Comparison of ENCODE assay signal across 10 cellular contexts in the genomic region with DNA sequence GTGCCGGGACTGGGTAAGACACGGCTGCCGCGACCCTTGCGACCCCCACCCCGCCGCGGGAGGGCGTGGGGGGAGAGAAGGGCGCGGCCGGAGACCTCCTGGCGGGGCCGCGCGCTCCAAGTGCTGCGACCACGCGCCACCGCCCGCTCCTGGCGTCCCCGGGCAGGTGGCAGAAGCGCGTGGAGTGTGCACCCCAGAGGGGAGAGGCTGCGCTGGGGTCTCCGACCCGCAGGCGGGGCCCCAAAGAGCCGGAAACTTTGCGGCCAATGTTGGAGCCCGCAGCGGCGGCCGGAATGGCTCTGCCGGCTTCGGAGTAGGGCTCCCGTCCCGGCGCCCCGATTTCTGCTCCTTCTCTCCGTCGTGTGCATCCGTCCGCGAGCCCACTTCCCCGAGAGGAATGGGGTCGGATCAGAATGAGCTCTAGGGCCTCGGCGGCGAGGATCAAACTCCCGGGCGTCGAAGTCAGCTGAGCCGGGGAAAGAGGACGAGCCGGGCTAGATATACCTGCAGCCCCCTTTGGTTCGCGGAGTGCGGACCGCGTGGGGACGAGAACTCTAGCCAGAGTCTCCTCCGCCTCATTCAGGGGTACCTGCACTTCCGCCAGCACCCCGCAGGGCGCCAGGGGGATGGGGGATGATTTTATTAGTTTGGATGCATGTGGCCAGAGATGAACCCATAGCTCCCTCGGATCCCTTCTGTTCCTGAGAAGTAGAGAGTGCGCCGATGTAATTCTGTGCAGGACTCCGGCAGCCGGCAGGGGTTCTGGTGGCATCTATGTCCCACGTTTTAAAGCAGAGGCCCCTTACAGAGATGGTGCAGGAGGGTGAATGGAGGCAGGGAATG. TPM values are rescaled to one million over a fixed set of nuclear protein-coding genes. Genes with fewer than 3 reads are reported as not detected.
A peak's percentile ranks its signal among the peaks of the same experiment; 100 is the strongest.
DNase-seq lines count a peak whose midpoint lies in the region; ATAC-seq and TF ChIP-seq lines count a peak whose summit lies in the region.
"Had no signal": no experiment of that assay in that cellular context is flagged by ENCODE, and none has a peak within 500 bp of the region (broad histone marks: within the 10 kb centered on the region; RNA-seq: fewer than 3 reads in every experiment).

No MANE protein-coding gene starts in this region.

- no peaks in the 10 kb centered on the region for H3K9me3 ChIP-seq in gastrocnemius medialis
- H3K9me3 ChIP-seq: neutrophil had no signal

- DNase-seq in DMS53 (lab: John Stamatoyannopoulos, UW) (peak; percentile 87), DMS53 treated with DMSO at 0.1 percent for 48 hours (lab: John Stamatoyannopoulos, UW; ENCODE audit: unreplicated experiment) (no peak), germinal center (ENCODE audit: low spot score) (peak; percentile 46), gastrocnemius medialis (no peak), NCI-H187 (lab: John Stamatoyannopoulos, UW) (no peak)

- in situ Hi-C loops in gastrocnemius medialis (cut with MboI; ENCODE audit: low sequenced_read_pairs in 4 of 4), result no loop called here

- no peak for ATAC-seq in gastrocnemius medialis
- ATAC-seq in HG02970 (IDR thresholded peaks at IDR 0.05; ENCODE audit: low FRiP score, unreplicated experiment), result no peak
- ATAC-seq in HG03439 (IDR thresholded peaks at IDR 0.05; ENCODE audit: unreplicated experiment), result no peak

- TF ChIP-seq POLR2A in gastrocnemius medialis (IDR thresholded peaks at IDR 0.05), result peak in 1 of 2 donors; percentile 24

- no peaks in the 10 kb centered on the region for H3K36me3 ChIP-seq in gastrocnemius medialis
- H3K36me3 ChIP-seq: neutrophil had no signal

- H3K27me3 ChIP-seq in gastrocnemius medialis, result peaks cover 9 to 22% (median 10%) of the 10 kb centered on the region in 3 donors

- peaks cover 12 to 21% of the 10 kb centered on the region in 2 donors for H3K4me1 ChIP-seq in gastrocnemius medialis

- intact Hi-C loops in gastrocnemius medialis (cut with DNase I; ENCODE audit: low total_unique reads), result loop anchor here (5.0 kb wide), 1 partner anchor 278 kb away; no protein-coding TSS in a partner anchor

- TF ChIP-seq CTCF in VCaP (conservative IDR thresholded peaks at IDR 0.05) (no peak), gastrocnemius medialis (IDR thresholded peaks at IDR 0.05 in 4 of 5, conservative IDR thresholded peaks at IDR 0.05 in 1 of 5) (no peak)

- H3K27ac ChIP-seq in VCaP (peak overlapping the region; percentile 61), gastrocnemius medialis (peak overlapping the region; percentile 10 to 71 (median 51))
- H3K27ac ChIP-seq: neutrophil had no signal

- peak overlapping the region; percentile 50 to 63 (median 60) for H3K4me3 ChIP-seq in gastrocnemius medialis

RNA-seq across cellular contexts. Expression of a gene that starts 0.8 kb away (rescaled TPM):
- total RNA-seq in gastrocnemius medialis, result 1 to 10 TPM in 2 of 4 donors, under 1 TPM in 2; 0.92 to 1.9 (median 1.0) TPM
- total RNA-seq: RPMI7951 had no signal

Comparison
In these comparisons a context has a peak if more than half of its experiments do, and no peak if none do; other contexts are left out.
1. DNase-seq: peak in DMS53 (single experiment) and germinal center (single experiment); none in DMS53 treated with DMSO at 0.1 percent for 48 hours (single experiment), gastrocnemius medialis (0 of 2) and NCI-H187 (0 of 2).